8 cellular contexts compared by ENCODE assay signal in the genomic region with DNA sequence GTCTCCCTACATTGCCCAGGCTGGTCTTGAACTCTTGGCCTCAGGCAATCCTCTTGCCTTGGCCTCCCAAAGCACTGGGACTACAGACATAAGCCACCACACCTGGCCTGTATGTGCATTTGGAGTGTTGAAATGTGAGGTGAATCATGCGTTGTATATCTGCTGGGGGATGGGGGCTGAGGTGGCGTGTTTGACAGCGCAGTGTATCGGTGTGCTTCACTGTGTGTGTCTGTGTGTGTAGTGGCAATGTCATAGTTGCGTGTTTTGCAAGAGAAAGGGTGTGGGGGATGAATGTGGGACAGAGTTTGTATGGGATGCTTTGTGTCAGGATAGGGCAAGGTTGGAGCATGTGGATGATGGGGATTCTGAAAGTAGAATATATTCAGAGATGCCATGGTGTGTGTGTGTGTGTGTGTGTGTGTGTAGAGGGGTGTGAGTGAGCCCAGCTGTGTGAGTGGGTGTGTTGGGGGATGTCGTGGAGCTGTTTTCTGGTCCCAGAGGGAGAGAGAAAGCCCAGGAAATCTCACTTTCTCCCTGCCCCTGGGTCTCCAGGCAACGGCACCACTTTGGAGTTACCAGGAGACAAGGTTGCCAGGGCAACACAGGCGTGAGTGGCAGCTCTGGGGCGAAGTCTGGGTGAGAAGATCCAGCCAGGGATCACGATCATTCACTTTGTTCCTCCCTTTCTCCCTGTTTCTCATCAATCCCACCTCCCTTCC. TPM values are rescaled to one million over a fixed set of nuclear protein-coding genes. Genes with fewer than 3 reads are reported as not detected.
A peak's percentile ranks its signal among the peaks of the same experiment; 100 is the strongest.
DNase-seq lines count a peak whose midpoint lies in the region; ATAC-seq and TF ChIP-seq lines count a peak whose summit lies in the region.

No MANE protein-coding gene starts in this region.

- TF ChIP-seq POLR2A in gastroesophageal sphincter (IDR thresholded peaks at IDR 0.05) = no peak

- TF ChIP-seq EP300 in gastroesophageal sphincter (IDR thresholded peaks at IDR 0.05) = no peak

- DNase-seq in activated naive CD4-positive, alpha-beta T cell treated with anti-CD3 and anti-CD28 coated beads, Interleukin-2, amount 10 ng/mL, durations not matched to agents 7 days and 5 days = peak; percentile 30
- DNase-seq in activated naive CD4-positive, alpha-beta T cell treated with anti-CD3 and anti-CD28 coated beads for 36 hours = no peak
- DNase-seq in NCI-H446 treated with DMSO at 0.1 percent for 48 hours (lab: John Stamatoyannopoulos, UW) = peak; percentile 30
- no peak for DNase-seq in LoVo (ENCODE audit: low spot score)

- peak overlapping the region; percentile 25 for H3K4me3 Mint-ChIP-seq in activated naive CD4-positive, alpha-beta T cell treated with anti-CD3 and anti-CD28 coated beads, Interleukin-2, amount 10 ng/mL, durations not matched to agents 7 days and 5 days
- no peak overlapping the region for H3K4me3 Mint-ChIP-seq in activated naive CD4-positive, alpha-beta T cell treated with anti-CD3 and anti-CD28 coated beads for 36 hours

- no peak for ATAC-seq in gastroesophageal sphincter
- no peak for ATAC-seq in HG02678 (IDR thresholded peaks at IDR 0.05; ENCODE audit: unreplicated experiment)

- H3K36me3 ChIP-seq in ectodermal cell (ENCODE audit: control insufficient read depth, insufficient read depth, low read length) (no peaks in the 10 kb centered on the region), gastroesophageal sphincter (peaks cover 0 to 26% of the 10 kb centered on the region in 2 donors)

- H3K9me3 ChIP-seq in ectodermal cell (ENCODE audit: control insufficient read depth, low read length) (no peaks in the 10 kb centered on the region), gastroesophageal sphincter (no peaks in the 10 kb centered on the region)

- no peaks in the 10 kb centered on the region for H3K27me3 ChIP-seq in ectodermal cell (ENCODE audit: control insufficient read depth, insufficient read depth, low read length, poor library complexity, severe bottlenecking)
- no peaks in the 10 kb centered on the region for H3K27me3 ChIP-seq in gastroesophageal sphincter

- peaks cover 19% of the 10 kb centered on the region for H3K36me3 Mint-ChIP-seq in activated naive CD4-positive, alpha-beta T cell treated with anti-CD3 and anti-CD28 coated beads, Interleukin-2, amount 10 ng/mL, durations not matched to agents 7 days and 5 days
- peaks cover 17% of the 10 kb centered on the region for H3K36me3 Mint-ChIP-seq in activated naive CD4-positive, alpha-beta T cell treated with anti-CD3 and anti-CD28 coated beads for 36 hours (ENCODE audit: low read depth)

- H3K4me3 ChIP-seq in ectodermal cell (ENCODE audit: insufficient read depth, low read depth, low read length) (peak overlapping the region; percentile 76), gastroesophageal sphincter (no peak overlapping the region)

- no peaks in the 10 kb centered on the region for H3K27me3 Mint-ChIP-seq in activated naive CD4-positive, alpha-beta T cell treated with anti-CD3 and anti-CD28 coated beads, Interleukin-2, amount 10 ng/mL, durations not matched to agents 7 days and 5 days
- H3K27me3 Mint-ChIP-seq in activated naive CD4-positive, alpha-beta T cell treated with anti-CD3 and anti-CD28 coated beads for 36 hours (ENCODE audit: low read depth) = no peaks in the 10 kb centered on the region

- intact Hi-C loops in activated naive CD4-positive, alpha-beta T cell treated with anti-CD3 and anti-CD28 coated beads for 36 hours (cut with micrococcal nuclease) = loop anchor here (10.0 kb wide), 1 partner anchor 719 kb away; the partner anchor contains the start of gene ILF3

- peaks cover 28% of the 10 kb centered on the region for H3K4me1 Mint-ChIP-seq in activated naive CD4-positive, alpha-beta T cell treated with anti-CD3 and anti-CD28 coated beads, Interleukin-2, amount 10 ng/mL, durations not matched to agents 7 days and 5 days
- H3K4me1 Mint-ChIP-seq in activated naive CD4-positive, alpha-beta T cell treated with anti-CD3 and anti-CD28 coated beads for 36 hours (ENCODE audit: low read depth) = peaks cover 27% of the 10 kb centered on the region

- peak overlapping the region; percentile 30 for H3K27ac Mint-ChIP-seq in activated naive CD4-positive, alpha-beta T cell treated with anti-CD3 and anti-CD28 coated beads, Interleukin-2, amount 10 ng/mL, durations not matched to agents 7 days and 5 days
- H3K27ac Mint-ChIP-seq in activated naive CD4-positive, alpha-beta T cell treated with anti-CD3 and anti-CD28 coated beads for 36 hours = no peak overlapping the region

- CTCF ChIA-PET in activated naive CD4-positive, alpha-beta T cell treated with anti-CD3 and anti-CD28 coated beads, Interleukin-2, amount 10 ng/mL, durations not matched to agents 7 days and 5 days (lab: Charles Lee) = interaction anchor here (1.9 kb wide), 1 partner anchor 10 kb away, joined by 6 read pairs; no protein-coding TSS in a partner anchor
- CTCF ChIA-PET in activated naive CD4-positive, alpha-beta T cell treated with anti-CD3 and anti-CD28 coated beads for 36 hours (lab: Charles Lee) = interaction anchor here (0.6 to 1.8 kb wide), 2 partner anchors 34 to 51 kb away, joined by 4 to 5 read pairs; no protein-coding TSS in a partner anchor

- H3K4me1 ChIP-seq in ectodermal cell (ENCODE audit: control insufficient read depth, insufficient read depth, low read length) = peaks cover 18% of the 10 kb centered on the region
- peaks cover 0 to 43% (median 26%) of the 10 kb centered on the region in 3 donors for H3K4me1 ChIP-seq in gastroesophageal sphincter

- 52 to 57% methylated on average over 10 of the region's 10 CpGs for WGBS in ectodermal cell, 2 experiments
- 51 to 55% methylated on average over 8 to 9 of the region's 10 CpGs for WGBS in gastroesophageal sphincter (ENCODE audit: low coverage in 1 of 2), 2 donors

- peak overlapping the region; percentile 79 for H3K27ac ChIP-seq in ectodermal cell (ENCODE audit: insufficient read depth, low read depth, low read length, poor library complexity, severe bottlenecking)
- H3K27ac ChIP-seq in temporal lobe (ENCODE audit: low read depth, low read length) = peak overlapping the region; percentile 92
- H3K27ac ChIP-seq in gastroesophageal sphincter = no peak overlapping the region

- TF ChIP-seq CTCF in gastroesophageal sphincter (IDR thresholded peaks at IDR 0.05) = no peak

- H3K9me3 Mint-ChIP-seq in activated naive CD4-positive, alpha-beta T cell treated with anti-CD3 and anti-CD28 coated beads, Interleukin-2, amount 10 ng/mL, durations not matched to agents 7 days and 5 days = no peaks in the 10 kb centered on the region
- H3K9me3 Mint-ChIP-seq in activated naive CD4-positive, alpha-beta T cell treated with anti-CD3 and anti-CD28 coated beads for 36 hours = no peaks in the 10 kb centered on the region

RNA-seq across cellular contexts. Expression of gene SWSAP1, which starts 1.1 kb away (rescaled TPM):
- total RNA-seq in activated naive CD4-positive, alpha-beta T cell treated with anti-CD3 and anti-CD28 coated beads for 36 hours = 1 to 10 TPM; 1.1 to 2.1 TPM
- polyA plus RNA-seq in ectodermal cell (2013, experiment 1 of 4) = 3.9 TPM
- 4.3 TPM for polyA plus RNA-seq in ectodermal cell (2013, experiment 2 of 4)
- polyA plus RNA-seq in ectodermal cell (2013, experiment 3 of 4) = 2.7 TPM
- polyA plus RNA-seq in ectodermal cell (2013, experiment 4 of 4) = 3.0 TPM
- total RNA-seq in temporal lobe = 0.25 TPM
- 1 to 10 TPM in 2 of 4 donors, under 1 TPM in 2; 0.62 to 2.6 (median 1.0) TPM for total RNA-seq in gastroesophageal sphincter

RNA-seq across cellular contexts. Expression of gene EPOR, which starts 10.8 kb away (rescaled TPM):
- total RNA-seq in activated naive CD4-positive, alpha-beta T cell treated with anti-CD3 and anti-CD28 coated beads for 36 hours = 1 to 10 TPM; 3.9 to 4.3 TPM
- polyA plus RNA-seq in ectodermal cell (2013, experiment 1 of 4) = 6.7 TPM
- polyA plus RNA-seq in ectodermal cell (2013, experiment 2 of 4) = 4.8 TPM
- polyA plus RNA-seq in ectodermal cell (2013, experiment 3 of 4) = 5.1 TPM
- 5.4 TPM for polyA plus RNA-seq in ectodermal cell (2013, experiment 4 of 4)
- 2.7 TPM for total RNA-seq in temporal lobe
- total RNA-seq in gastroesophageal sphincter = 1 to 10 TPM in 3 of 4 donors, under 1 TPM in 1; 0.62 to 5.1 (median 2.7) TPM

RNA-seq across cellular contexts. Expression of gene PLPPR2, which starts 18.1 kb away (rescaled TPM):
- 1 to 10 TPM; 2.6 to 2.8 TPM for total RNA-seq in activated naive CD4-positive, alpha-beta T cell treated with anti-CD3 and anti-CD28 coated beads for 36 hours
- 7.2 TPM for polyA plus RNA-seq in ectodermal cell (2013, experiment 1 of 4)
- 6.4 TPM for polyA plus RNA-seq in ectodermal cell (2013, experiment 2 of 4)
- 6.3 TPM for polyA plus RNA-seq in ectodermal cell (2013, experiment 3 of 4)
- polyA plus RNA-seq in ectodermal cell (2013, experiment 4 of 4) = 6.6 TPM
- total RNA-seq in temporal lobe (47.2 TPM), gastroesophageal sphincter (10 to 100 TPM; 20.5 to 57.7 (median 44.9) TPM)

RNA-seq across cellular contexts. Expression of gene CCDC159, which starts 27.0 kb away (rescaled TPM):
- 10 to 100 TPM; 15.2 to 16.5 TPM for total RNA-seq in activated naive CD4-positive, alpha-beta T cell treated with anti-CD3 and anti-CD28 coated beads for 36 hours
- polyA plus RNA-seq in ectodermal cell (2013, experiment 1 of 4) = 8.9 TPM
- polyA plus RNA-seq in ectodermal cell (2013, experiment 2 of 4) = 11.5 TPM
- 8.6 TPM for polyA plus RNA-seq in ectodermal cell (2013, experiment 3 of 4)
- 11.9 TPM for polyA plus RNA-seq in ectodermal cell (2013, experiment 4 of 4)
- total RNA-seq in temporal lobe = 3.2 TPM
- 10 to 100 TPM in 3 of 4 donors, 1 to 10 TPM in 1; 6.6 to 30.0 (median 19.0) TPM for total RNA-seq in gastroesophageal sphincter

RNA-seq across cellular contexts. Expression of gene TMEM205, which starts 27.3 kb away (rescaled TPM):
- 10 to 100 TPM; 21.4 to 24.2 TPM for total RNA-seq in activated naive CD4-positive, alpha-beta T cell treated with anti-CD3 and anti-CD28 coated beads for 36 hours
- 59.4 TPM for polyA plus RNA-seq in ectodermal cell (2013, experiment 1 of 4)
- polyA plus RNA-seq in ectodermal cell (2013, experiment 2 of 4) = 59.7 TPM
- polyA plus RNA-seq in ectodermal cell (2013, experiment 3 of 4) = 47.2 TPM
- 51.7 TPM for polyA plus RNA-seq in ectodermal cell (2013, experiment 4 of 4)
- 33.7 TPM for total RNA-seq in temporal lobe
- total RNA-seq in gastroesophageal sphincter = 100 to 1,000 TPM; 165 to 262 (median 210) TPM

Comparison
In these comparisons a context has a peak if more than half of its experiments do, and no peak if none do; other contexts are left out.
1. DNase-seq: peak in activated naive CD4-positive, alpha-beta T cell treated with anti-CD3 and anti-CD28 coated beads, Interleukin-2, amount 10 ng/mL, durations not matched to agents 7 days and 5 days (single experiment) and NCI-H446 treated with DMSO at 0.1 percent for 48 hours (single experiment); none in activated naive CD4-positive, alpha-beta T cell treated with anti-CD3 and anti-CD28 coated beads for 36 hours (single experiment) and LoVo (single experiment).
2. H3K27ac ChIP-seq: peak in ectodermal cell (single experiment) and temporal lobe (single experiment); none in gastroesophageal sphincter (0 of 4).
3. RNA of gene PLPPR2, which starts 18.1 kb away (total RNA-seq): 20.5 to 57.7 TPM in gastroesophageal sphincter and 47.2 TPM in temporal lobe (single experiment); 2.6 to 2.8 TPM in activated naive CD4-positive, alpha-beta T cell treated with anti-CD3 and anti-CD28 coated beads for 36 hours; every median in the first group is over 4 times any median in the second.